8 cellular contexts compared by ENCODE assay signal in genomic region chr4:102501635-102502382, GRCh38. TPM values are rescaled to one million over a fixed set of nuclear protein-coding genes. Genes with fewer than 3 reads are reported as not detected.
DNase-seq lines count a peak whose midpoint lies in the region; ATAC-seq lines count a peak whose summit lies in the region.

No MANE protein-coding gene starts in this region.

- peak; percentile 47 for DNase-seq in A172 (ENCODE audit: low spot score)
- DNase-seq in NCI-H2196 treated with DMSO at 0.1 percent for 48 hours (lab: John Stamatoyannopoulos, UW; ENCODE audit: unreplicated experiment) = peak; percentile 33
- peak; percentile 38 to 60 for DNase-seq in activated CD4-positive, alpha-beta T cell treated with anti-CD3 and anti-CD28 coated beads for 24 hours (ENCODE audit: low read depth in 2 of 2)
- DNase-seq in left colon = peak; percentile 85 to 86
- DNase-seq in stimulated activated CD4-positive, alpha-beta T cell treated with anti-CD3 and anti-CD28 coated beads, Interleukin-2, amount 100 ng/mL, for 24 hours = peak; percentile 63 to 72

- H3K27ac ChIP-seq in cingulate gyrus (ENCODE audit: low read depth, low read length) = peak overlapping the region; percentile 97

- ATAC-seq in GM18520 (IDR thresholded peaks at IDR 0.05; ENCODE audit: unreplicated experiment) (peak; percentile 20), HG03039 (IDR thresholded peaks at IDR 0.05; ENCODE audit: unreplicated experiment) (peak; percentile 41), left colon (peak; percentile 84)

- intact Hi-C loops in left colon (cut with DNase I, micrococcal nuclease) = no loop called here

RNA-seq across cellular contexts. Expression of gene NFKB1, which starts 0.7 kb away (rescaled TPM):
- total RNA-seq in A172 (2014; rRNA removed; shearing (Covaris generic)) = 27.3 and 29.7 TPM in 2 replicates
- 10 to 100 TPM; 45.3 to 49.8 TPM for total RNA-seq in left colon

Comparison
In these comparisons a context has a peak if more than half of its experiments do, and no peak if none do; other contexts are left out.
1. Peak in every context shown above with its lines: DNase-seq, ATAC-seq and H3K27ac ChIP-seq.
2. DNase-seq: peak in every context shown above with its lines; median percentile 86 in left colon; 68 in stimulated activated CD4-positive, alpha-beta T cell treated with anti-CD3 and anti-CD28 coated beads, Interleukin-2, amount 100 ng/mL, for 24 hours; 49 in activated CD4-positive, alpha-beta T cell treated with anti-CD3 and anti-CD28 coated beads for 24 hours; 47 in A172; 33 in NCI-H2196 treated with DMSO at 0.1 percent for 48 hours.
3. ATAC-seq: peak in every context shown above with its lines; median percentile 84 in left colon; 41 in HG03039; 20 in GM18520.